8 cellular contexts compared by ENCODE assay signal in the genomic region with DNA sequence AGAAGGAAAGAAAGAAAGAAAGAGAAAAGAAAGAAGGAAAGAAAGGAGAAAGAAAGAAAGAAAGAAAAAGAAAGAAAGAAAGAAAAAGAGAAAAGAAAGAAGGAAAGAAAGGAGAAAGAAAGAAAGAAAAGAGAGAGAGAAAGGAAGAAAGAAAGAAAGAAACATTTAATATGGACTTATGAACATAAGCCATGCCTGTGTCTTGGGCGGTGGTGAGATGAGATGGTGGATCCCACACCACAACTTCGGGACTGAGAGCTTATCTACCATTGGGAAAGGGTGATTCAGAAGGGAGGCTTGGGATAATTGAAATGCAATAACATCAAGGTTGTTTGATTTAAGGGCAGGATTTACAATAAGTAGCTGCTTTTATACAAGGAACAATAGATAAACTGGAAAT.
"Had no signal": no experiment of that assay in that cellular context is flagged by ENCODE, and none has a peak within 500 bp of the region (broad histone marks: within the 10 kb centered on the region; RNA-seq: fewer than 3 reads in every experiment).

No MANE protein-coding gene starts in this region.

- H3K36me3 Mint-ChIP-seq: IgD-negative memory B cell had no signal

- H3K27ac Mint-ChIP-seq: IgD-negative memory B cell had no signal

- DNase-seq: IMR-90, KBM-7, KG1 had no signal

- H3K9ac ChIP-seq: KMS-11 had no signal

- FAIRE-seq: HepG2, HTR-8/SVneo had no signal

- H3K4me3 Mint-ChIP-seq: IgD-negative memory B cell had no signal

- H3K4me2 ChIP-seq: KMS-11 had no signal

- H3K4me1 Mint-ChIP-seq: IgD-negative memory B cell had no signal

- ATAC-seq: HepG2 had no signal

- H3K27me3 Mint-ChIP-seq: IgD-negative memory B cell had no signal

- H3K27ac ChIP-seq: HL-60, KMS-11 had no signal
